ENCODE assay signal across 22 cellular contexts in genomic region chr10:38008006-38008405, GRCh38. TPM values are rescaled to one million over a fixed set of nuclear protein-coding genes. Genes with fewer than 3 reads are reported as not detected.
DNase-seq lines count a peak whose midpoint lies in the region; ATAC-seq and TF ChIP-seq lines count a peak whose summit lies in the region.
"Had no signal": no experiment of that assay in that cellular context is flagged by ENCODE, and none has a peak within 500 bp of the region (broad histone marks: within the 10 kb centered on the region; RNA-seq: fewer than 3 reads in every experiment).

No MANE protein-coding gene starts in this region.

- H3K27ac Mint-ChIP-seq in brain, result peak overlapping the region in 1 of 5 experiments; percentile 22
- peak overlapping the region; percentile 14 for H3K27ac Mint-ChIP-seq in memory B cell
- H3K27ac Mint-ChIP-seq in activated CD8-positive, alpha-beta memory T cell treated with anti-CD3 and anti-CD28 coated beads, Interleukin-2, amount 10 ng/mL, durations not matched to agents 7 days and 5 days, result no peak overlapping the region
- H3K27ac Mint-ChIP-seq in activated CD4-positive, alpha-beta T cell treated with anti-CD3 and anti-CD28 coated beads, Interleukin-2, amount 10 ng/mL, durations not matched to agents 7 days and 5 days, result no peak overlapping the region
- H3K27ac Mint-ChIP-seq: activated naive CD8-positive, alpha-beta T cell treated with anti-CD3 and anti-CD28 coated beads for 36 hours; activated T-helper 2 cell treated with anti-CD3 and anti-CD28 coated beads, Interferon-gamma antibody, Interleukin-2, Interleukin-4, amounts not matched to agents 10 μg/mL and 5 μg/mL and 100 μg/mL, durations not matched to agents 14 hours and 24 hours and 36 hours had no signal

- CTCF ChIA-PET in activated CD8-positive, alpha-beta memory T cell treated with anti-CD3 and anti-CD28 coated beads, Interleukin-2, amount 10 ng/mL, durations not matched to agents 7 days and 5 days (lab: Charles Lee), result no interaction called here
- CTCF ChIA-PET in activated CD4-positive, alpha-beta T cell treated with anti-CD3 and anti-CD28 coated beads, Interleukin-2, amount 10 ng/mL, durations not matched to agents 7 days and 5 days (lab: Charles Lee), result no interaction called here

- H3K9me3 Mint-ChIP-seq in brain (peaks cover 0 to 8% (median 0%) of the 10 kb centered on the region in 5 experiments), memory B cell (peaks cover 3% of the 10 kb centered on the region)
- no peaks in the 10 kb centered on the region for H3K9me3 Mint-ChIP-seq in activated CD8-positive, alpha-beta memory T cell treated with anti-CD3 and anti-CD28 coated beads, Interleukin-2, amount 10 ng/mL, durations not matched to agents 7 days and 5 days (ENCODE audit: low read depth)
- no peaks in the 10 kb centered on the region for H3K9me3 Mint-ChIP-seq in activated CD4-positive, alpha-beta T cell treated with anti-CD3 and anti-CD28 coated beads, Interleukin-2, amount 10 ng/mL, durations not matched to agents 7 days and 5 days
- H3K9me3 Mint-ChIP-seq: activated naive CD8-positive, alpha-beta T cell treated with anti-CD3 and anti-CD28 coated beads for 36 hours; activated T-helper 2 cell treated with anti-CD3 and anti-CD28 coated beads, Interferon-gamma antibody, Interleukin-2, Interleukin-4, amounts not matched to agents 10 μg/mL and 5 μg/mL and 100 μg/mL, durations not matched to agents 14 hours and 24 hours and 36 hours; CD4-positive, alpha-beta memory T cell had no signal

- H3K36me3 Mint-ChIP-seq in brain (peaks cover 7% of the 10 kb centered on the region), memory B cell (peaks cover 2% of the 10 kb centered on the region)
- H3K36me3 Mint-ChIP-seq in activated CD8-positive, alpha-beta memory T cell treated with anti-CD3 and anti-CD28 coated beads, Interleukin-2, amount 10 ng/mL, durations not matched to agents 7 days and 5 days, result peaks cover 9% of the 10 kb centered on the region
- peaks cover 16% of the 10 kb centered on the region for H3K36me3 Mint-ChIP-seq in activated CD4-positive, alpha-beta T cell treated with anti-CD3 and anti-CD28 coated beads, Interleukin-2, amount 10 ng/mL, durations not matched to agents 7 days and 5 days (ENCODE audit: low read depth)

- DNase-seq in CD1c-positive myeloid dendritic cell (ENCODE audit: extremely low spot score), result peak; percentile 64
- peak; percentile 23 for DNase-seq in HT-29 (ENCODE audit: low spot score)
- no peak for DNase-seq in memory B cell (ENCODE audit: low spot score in 2 of 2)
- no peak for DNase-seq in activated CD8-positive, alpha-beta memory T cell treated with anti-CD3 and anti-CD28 coated beads, Interleukin-2, amount 10 ng/mL, durations not matched to agents 7 days and 5 days
- no peak for DNase-seq in hippocampal formation (lab: John Stamatoyannopoulos, UW)
- no peak for DNase-seq in activated CD4-positive, alpha-beta T cell treated with anti-CD3 and anti-CD28 coated beads, Interleukin-2, amount 10 ng/mL, durations not matched to agents 7 days and 5 days
- DNase-seq: activated CD4-positive, alpha-beta T cell treated with anti-CD3 and anti-CD28 coated beads, Interleukin-2, amount 50 U/mL, for 4 hours; activated naive CD8-positive, alpha-beta T cell treated with anti-CD3 and anti-CD28 coated beads for 36 hours; CD4-positive, alpha-beta memory T cell; dorsolateral prefrontal cortex; heart right ventricle; KG1; left lung; NCI-H1048; NCI-H187 treated with DMSO at 0.1 percent for 48 hours; NCI-H524 treated with DMSO at 0.1 percent for 48 hours; stimulated activated CD8-positive, alpha-beta memory T cell treated with anti-CD3 and anti-CD28 coated beads, Interleukin-4, amount 100 ng/mL, for 48 hours; stomach; tibial artery had no signal

- H3K4me3 Mint-ChIP-seq in brain (peak overlapping the region in 3 of 5 experiments; percentile 11 to 45 (median 30)), memory B cell (no peak overlapping the region)
- no peak overlapping the region for H3K4me3 Mint-ChIP-seq in activated CD8-positive, alpha-beta memory T cell treated with anti-CD3 and anti-CD28 coated beads, Interleukin-2, amount 10 ng/mL, durations not matched to agents 7 days and 5 days
- H3K4me3 Mint-ChIP-seq in activated CD4-positive, alpha-beta T cell treated with anti-CD3 and anti-CD28 coated beads, Interleukin-2, amount 10 ng/mL, durations not matched to agents 7 days and 5 days, result no peak overlapping the region
- H3K4me3 Mint-ChIP-seq: activated naive CD8-positive, alpha-beta T cell treated with anti-CD3 and anti-CD28 coated beads for 36 hours; CD4-positive, alpha-beta memory T cell had no signal

- no peak for TF ChIP-seq CTCF in brain (conservative IDR thresholded peaks at IDR 0.05)

- POLR2A ChIA-PET in activated CD4-positive, alpha-beta T cell treated with anti-CD3 and anti-CD28 coated beads, Interleukin-2, amount 10 ng/mL, durations not matched to agents 7 days and 5 days (lab: Charles Lee), result no interaction called here

- peaks cover 35% of the 10 kb centered on the region for H3K27me3 Mint-ChIP-seq in brain
- H3K27me3 Mint-ChIP-seq in memory B cell, result no peaks in the 10 kb centered on the region
- no peaks in the 10 kb centered on the region for H3K27me3 Mint-ChIP-seq in activated CD8-positive, alpha-beta memory T cell treated with anti-CD3 and anti-CD28 coated beads, Interleukin-2, amount 10 ng/mL, durations not matched to agents 7 days and 5 days
- H3K27me3 Mint-ChIP-seq in activated CD4-positive, alpha-beta T cell treated with anti-CD3 and anti-CD28 coated beads, Interleukin-2, amount 10 ng/mL, durations not matched to agents 7 days and 5 days, result no peaks in the 10 kb centered on the region
- H3K27me3 Mint-ChIP-seq: activated naive CD8-positive, alpha-beta T cell treated with anti-CD3 and anti-CD28 coated beads for 36 hours; CD4-positive, alpha-beta memory T cell had no signal

- H3K4me1 Mint-ChIP-seq in brain, result peaks cover 31% of the 10 kb centered on the region
- peaks cover 8% of the 10 kb centered on the region for H3K4me1 Mint-ChIP-seq in memory B cell
- peaks cover 20% of the 10 kb centered on the region for H3K4me1 Mint-ChIP-seq in activated CD8-positive, alpha-beta memory T cell treated with anti-CD3 and anti-CD28 coated beads, Interleukin-2, amount 10 ng/mL, durations not matched to agents 7 days and 5 days
- H3K4me1 Mint-ChIP-seq in activated CD4-positive, alpha-beta T cell treated with anti-CD3 and anti-CD28 coated beads, Interleukin-2, amount 10 ng/mL, durations not matched to agents 7 days and 5 days, result peaks cover 19% of the 10 kb centered on the region

- no peak for ATAC-seq in memory B cell (ENCODE audit: low read depth)
- no peak for ATAC-seq in activated CD8-positive, alpha-beta memory T cell treated with anti-CD3 and anti-CD28 coated beads, Interleukin-2, amount 10 ng/mL, durations not matched to agents 7 days and 5 days
- ATAC-seq: heart right ventricle, left lung, SK-N-SH treated with all-trans-retinoic acid at 6 μM for 48 hours had no signal

RNA-seq across cellular contexts. Expression of gene ZNF33A, which starts 2.5 kb away (rescaled TPM):
- total RNA-seq in HT-29 (2014; rRNA removed; shearing (Covaris generic)), result 7.3 and 18.6 TPM in 2 replicates
- polyA plus RNA-seq in brain (ENCODE audit: insufficient read depth, low read depth, low replicate concordance), result 7.2 TPM
- total RNA-seq in activated CD8-positive, alpha-beta memory T cell treated with anti-CD3 and anti-CD28 coated beads, Interleukin-2, amount 10 ng/mL, durations not matched to agents 7 days and 5 days, result 10 to 100 TPM; 21.4 to 27.1 TPM
- total RNA-seq in activated CD4-positive, alpha-beta T cell treated with anti-CD3 and anti-CD28 coated beads, Interleukin-2, amount 10 ng/mL, durations not matched to agents 7 days and 5 days, result 10 to 100 TPM; 30.8 to 33.5 TPM

RNA-seq across cellular contexts. Expression of gene ZNF25, which starts 31.6 kb away (rescaled TPM):
- 0.15 and 0.60 TPM in 2 replicates for total RNA-seq in HT-29 (2014; rRNA removed; shearing (Covaris generic))
- polyA plus RNA-seq in brain (ENCODE audit: insufficient read depth, low read depth, low replicate concordance), result 5.3 TPM
- 1 to 10 TPM; 6.3 to 7.1 TPM for total RNA-seq in activated CD8-positive, alpha-beta memory T cell treated with anti-CD3 and anti-CD28 coated beads, Interleukin-2, amount 10 ng/mL, durations not matched to agents 7 days and 5 days
- total RNA-seq in activated CD4-positive, alpha-beta T cell treated with anti-CD3 and anti-CD28 coated beads, Interleukin-2, amount 10 ng/mL, durations not matched to agents 7 days and 5 days, result 1 to 10 TPM; 5.0 to 5.3 TPM

Comparison
In these comparisons a context has a peak if more than half of its experiments do, and no peak if none do; other contexts are left out.
1. DNase-seq: peak in CD1c-positive myeloid dendritic cell (single experiment) and HT-29 (single experiment); none in memory B cell (0 of 2), activated CD8-positive, alpha-beta memory T cell treated with anti-CD3 and anti-CD28 coated beads, Interleukin-2, amount 10 ng/mL, durations not matched to agents 7 days and 5 days (single experiment), hippocampal formation (0 of 2) and activated CD4-positive, alpha-beta T cell treated with anti-CD3 and anti-CD28 coated beads, Interleukin-2, amount 10 ng/mL, durations not matched to agents 7 days and 5 days (single experiment).
2. H3K4me3 Mint-ChIP-seq: peak in brain (3 of 5); none in memory B cell (single experiment), activated CD8-positive, alpha-beta memory T cell treated with anti-CD3 and anti-CD28 coated beads, Interleukin-2, amount 10 ng/mL, durations not matched to agents 7 days and 5 days (single experiment) and activated CD4-positive, alpha-beta T cell treated with anti-CD3 and anti-CD28 coated beads, Interleukin-2, amount 10 ng/mL, durations not matched to agents 7 days and 5 days (single experiment).